In the genomic region with DNA sequence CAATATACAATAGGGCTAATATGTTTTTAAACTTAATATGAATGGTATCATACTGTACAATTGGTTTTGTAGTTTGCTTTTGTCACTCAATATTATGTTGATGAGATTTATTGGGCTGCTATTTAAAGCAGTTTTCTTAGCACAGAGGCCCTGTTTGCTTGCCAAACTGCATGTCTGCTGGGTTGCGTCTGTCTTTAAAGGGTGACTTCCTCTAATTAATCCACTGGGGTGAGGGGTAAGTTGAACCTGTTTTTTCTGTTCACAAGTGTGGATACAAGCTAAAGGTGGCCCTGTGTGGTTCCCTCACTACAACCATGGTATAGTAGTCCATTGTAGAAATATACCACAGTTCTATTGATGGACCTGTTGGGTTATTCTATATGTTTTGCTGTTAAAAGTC, we compare ENCODE assay signal across 1 cellular context.
TF ChIP-seq lines count a peak whose summit lies in the region.

No MANE protein-coding gene starts in this region.

TF ChIP-seq in SK-N-SH, 30 proteins besides CTCF, POLR2A, EP300 and RAD21 (continued from another document):
- TF ChIP-seq, protein P1, sequence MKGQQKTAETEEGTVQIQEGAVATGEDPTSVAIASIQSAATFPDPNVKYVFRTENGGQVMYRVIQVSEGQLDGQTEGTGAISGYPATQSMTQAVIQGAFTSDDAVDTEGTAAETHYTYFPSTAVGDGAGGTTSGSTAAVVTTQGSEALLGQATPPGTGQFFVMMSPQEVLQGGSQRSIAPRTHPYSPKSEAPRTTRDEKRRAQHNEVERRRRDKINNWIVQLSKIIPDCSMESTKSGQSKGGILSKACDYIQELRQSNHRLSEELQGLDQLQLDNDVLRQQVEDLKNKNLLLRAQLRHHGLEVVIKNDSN (IDR thresholded peaks at IDR 0.05; ENCODE audit: borderline replicate concordance, low read depth) = no peak
- TF ChIP-seq SIN3A (IDR thresholded peaks at IDR 0.05; ENCODE audit: borderline replicate concordance, low read depth, low read length) = no peak
- TF ChIP-seq RXRA (IDR thresholded peaks at IDR 0.05; ENCODE audit: borderline replicate concordance, low read depth) = no peak
- TF ChIP-seq, protein P2, sequence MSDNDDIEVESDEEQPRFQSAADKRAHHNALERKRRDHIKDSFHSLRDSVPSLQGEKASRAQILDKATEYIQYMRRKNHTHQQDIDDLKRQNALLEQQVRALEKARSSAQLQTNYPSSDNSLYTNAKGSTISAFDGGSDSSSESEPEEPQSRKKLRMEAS (IDR thresholded peaks at IDR 0.05; ENCODE audit: low read depth) = no peak
- no peak for TF ChIP-seq TAF1 (IDR thresholded peaks at IDR 0.05; ENCODE audit: borderline replicate concordance, low read depth, low read length)
- no peak for TF ChIP-seq MEF2A (IDR thresholded peaks at IDR 0.05; ENCODE audit: borderline replicate concordance, low read depth)
- TF ChIP-seq EZH2phosphoT487 (IDR thresholded peaks at IDR 0.05; ENCODE audit: borderline replicate concordance, low read depth) = no peak
- TF ChIP-seq GABPA (IDR thresholded peaks at IDR 0.05; ENCODE audit: low read depth) = no peak
- TF ChIP-seq, protein P3, sequence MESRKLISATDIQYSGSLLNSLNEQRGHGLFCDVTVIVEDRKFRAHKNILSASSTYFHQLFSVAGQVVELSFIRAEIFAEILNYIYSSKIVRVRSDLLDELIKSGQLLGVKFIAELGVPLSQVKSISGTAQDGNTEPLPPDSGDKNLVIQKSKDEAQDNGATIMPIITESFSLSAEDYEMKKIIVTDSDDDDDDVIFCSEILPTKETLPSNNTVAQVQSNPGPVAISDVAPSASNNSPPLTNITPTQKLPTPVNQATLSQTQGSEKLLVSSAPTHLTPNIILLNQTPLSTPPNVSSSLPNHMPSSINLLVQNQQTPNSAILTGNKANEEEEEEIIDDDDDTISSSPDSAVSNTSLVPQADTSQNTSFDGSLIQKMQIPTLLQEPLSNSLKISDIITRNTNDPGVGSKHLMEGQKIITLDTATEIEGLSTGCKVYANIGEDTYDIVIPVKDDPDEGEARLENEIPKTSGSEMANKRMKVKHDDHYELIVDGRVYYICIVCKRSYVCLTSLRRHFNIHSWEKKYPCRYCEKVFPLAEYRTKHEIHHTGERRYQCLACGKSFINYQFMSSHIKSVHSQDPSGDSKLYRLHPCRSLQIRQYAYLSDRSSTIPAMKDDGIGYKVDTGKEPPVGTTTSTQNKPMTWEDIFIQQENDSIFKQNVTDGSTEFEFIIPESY (IDR thresholded peaks at IDR 0.05; ENCODE audit: borderline replicate concordance, low read depth) = no peak
- no peak for TF ChIP-seq NFIC (IDR thresholded peaks at IDR 0.05; ENCODE audit: borderline replicate concordance)
- TF ChIP-seq TCF12 (IDR thresholded peaks at IDR 0.05) = no peak
